In genomic region chr4:159158989-159159388, GRCh38 we compare ENCODE assay signal across 2 cellular contexts.
TF ChIP-seq lines count a peak whose summit lies in the region.

No MANE protein-coding gene starts in this region.

TF ChIP-seq in GM23338, 12 proteins besides CTCF, POLR2A, EP300 and RAD21 (continued from another document):
- TF ChIP-seq REST (IDR thresholded peaks at IDR 0.05; ENCODE audit: unreplicated experiment) (no peak), ZNF462 (CRISPR knock-in tag; IDR thresholded peaks at IDR 0.05) (no peak), EZH2phosphoT487 (IDR thresholded peaks at IDR 0.05; ENCODE audit: unreplicated experiment) (no peak), ZNF114 (CRISPR knock-in tag; IDR thresholded peaks at IDR 0.05) (no peak), ETS1 (IDR thresholded peaks at IDR 0.05) (no peak), ZNF331 (CRISPR knock-in tag; IDR thresholded peaks at IDR 0.05; ENCODE audit: low read depth) (no peak), NANOG (IDR thresholded peaks at IDR 0.05; ENCODE audit: borderline replicate concordance) (no peak)

TF ChIP-seq in WTC11, 78 proteins besides CTCF, POLR2A, EP300 and RAD21 (continued from another document):
- TF ChIP-seq ZNF425 (CRISPR knock-in tag; conservative IDR thresholded peaks at IDR 0.05), result no peak
